ENCODE assay signal across 9 cellular contexts in the genomic region with DNA sequence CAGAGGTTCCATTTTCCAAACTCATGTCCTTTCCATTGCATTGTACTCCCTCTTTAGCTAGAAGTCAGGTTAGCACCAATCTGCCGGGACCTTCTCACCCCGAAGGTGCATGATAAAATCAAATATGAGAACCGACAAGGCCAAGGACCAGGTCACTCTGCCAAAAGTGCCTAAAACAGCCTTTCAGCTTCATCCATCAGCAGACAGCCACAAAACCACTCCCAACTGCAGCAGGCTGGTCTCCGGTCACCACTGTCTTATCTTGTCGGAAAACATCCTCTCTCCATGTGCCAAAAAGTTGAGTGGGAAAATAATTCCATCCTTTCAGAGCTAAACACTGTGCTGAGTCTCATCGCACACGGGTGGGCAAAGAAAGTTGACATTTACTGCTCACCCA. TPM values are rescaled to one million over a fixed set of nuclear protein-coding genes. Genes with fewer than 3 reads are reported as not detected.
DNase-seq lines count a peak whose midpoint lies in the region; ATAC-seq and TF ChIP-seq lines count a peak whose summit lies in the region.
"Had no signal": no experiment of that assay in that cellular context is flagged by ENCODE, and none has a peak within 500 bp of the region (broad histone marks: within the 10 kb centered on the region; RNA-seq: fewer than 3 reads in every experiment).

No MANE protein-coding gene starts in this region.

- 11 to 31% (median 18%) methylated on average over 7 of the region's 7 CpGs for WGBS in adrenal gland, 4 donors
- WGBS in lung, 2 donors = 42 to 56% methylated on average over 7 of the region's 7 CpGs

- no peak for TF ChIP-seq POLR2A in adrenal gland (IDR thresholded peaks at IDR 0.05)

- H3K27me3 ChIP-seq in cardiac muscle cell (no peaks in the 10 kb centered on the region), adrenal gland (no peaks in the 10 kb centered on the region), lung (ENCODE audit: control insufficient read depth, insufficient read depth) (no peaks in the 10 kb centered on the region), upper lobe of right lung (no peaks in the 10 kb centered on the region), foreskin keratinocyte (no peaks in the 10 kb centered on the region)

- H3K4me1 ChIP-seq in cardiac muscle cell (ENCODE audit: low read depth) (peaks cover 19% of the 10 kb centered on the region), adrenal gland (replicated peaks in 1 of 2) (peaks cover 18 to 48% of the 10 kb centered on the region in 2 donors), lung (ENCODE audit: control insufficient read depth in 2 of 2, insufficient read depth in 2 of 2, low read length in 2 of 2) (peaks cover 6 to 19% of the 10 kb centered on the region in 2 donors), upper lobe of right lung (peaks cover 44% of the 10 kb centered on the region), foreskin keratinocyte (no peaks in the 10 kb centered on the region)

- H3K36me3 ChIP-seq in cardiac muscle cell = no peaks in the 10 kb centered on the region
- no peaks in the 10 kb centered on the region for H3K36me3 ChIP-seq in adrenal gland (replicated peaks in 1 of 2)
- H3K36me3 ChIP-seq in lung (ENCODE audit: control insufficient read depth in 2 of 2, insufficient read depth in 2 of 2, low read length in 2 of 2) = no peaks in the 10 kb centered on the region
- no peaks in the 10 kb centered on the region for H3K36me3 ChIP-seq in upper lobe of right lung

- H3K9me3 ChIP-seq in cardiac muscle cell (ENCODE audit: low read depth) = no peaks in the 10 kb centered on the region
- no peaks in the 10 kb centered on the region for H3K9me3 ChIP-seq in adrenal gland (replicated peaks in 1 of 3)
- peaks cover 0 to 1% of the 10 kb centered on the region in 2 donors for H3K9me3 ChIP-seq in lung (ENCODE audit: control insufficient read depth in 2 of 2, insufficient read depth in 1 of 2, low read length in 1 of 2)
- no peaks in the 10 kb centered on the region for H3K9me3 ChIP-seq in upper lobe of right lung

- intact Hi-C loops in Right ventricle myocardium inferior (cut with DNase I) (loop anchor here (10.0 kb wide), 1 partner anchor 58 kb away; a partner anchor contains a TSS), adrenal gland (cut with DNase I) (no loop called here), upper lobe of right lung (cut with DNase I) (loop anchor here (10.0 kb wide), 1 partner anchor 62 kb away; no protein-coding TSS in a partner anchor)

- peak overlapping the region; percentile 84 for H3K27ac ChIP-seq in cardiac muscle cell
- H3K27ac ChIP-seq in adrenal gland = peak overlapping the region in 4 of 5 donors; percentile 7 to 97 (median 88)
- H3K27ac ChIP-seq in lung (ENCODE audit: low read depth in 1 of 2, low read length in 1 of 2) = peak overlapping the region in 1 of 2 donors; percentile 52
- H3K27ac ChIP-seq in upper lobe of right lung = peak overlapping the region; percentile 89
- H3K27ac ChIP-seq in foreskin keratinocyte = no peak overlapping the region

- no peak for ATAC-seq in Right ventricle myocardium inferior
- ATAC-seq in lung (ENCODE audit: insufficient read depth, low FRiP score) = no peak
- no peak for ATAC-seq in upper lobe of right lung
- ATAC-seq in HG02970 (IDR thresholded peaks at IDR 0.05; ENCODE audit: low FRiP score, unreplicated experiment) = no peak
- ATAC-seq in foreskin keratinocyte = no peak

- DNase-seq in cardiac muscle cell (ENCODE audit: low read depth in 1 of 2, low spot score in 1 of 2) = no peak
- DNase-seq in Right ventricle myocardium inferior (ENCODE audit: missing footprints) = no peak
- peak in 6 of 7 donors; percentile 34 to 63 (median 38) for DNase-seq in adrenal gland
- DNase-seq in lung (ENCODE audit: low spot score) = no peak
- peak; percentile 13 for DNase-seq in upper lobe of right lung
- no peak for DNase-seq in HuH-7.5 (ENCODE audit: low spot score)
- no peak for DNase-seq in foreskin keratinocyte
- DNase-seq: T-helper 9 cell had no signal

- no peak for TF ChIP-seq CTCF in cardiac muscle cell (IDR thresholded peaks at IDR 0.05; ENCODE audit: low read depth, low read length)
- no peak for TF ChIP-seq CTCF in adrenal gland (IDR thresholded peaks at IDR 0.05)
- no peak for TF ChIP-seq CTCF in lung (IDR thresholded peaks at IDR 0.05; ENCODE audit: control extremely low read depth, extremely low read depth)
- no peak for TF ChIP-seq CTCF in upper lobe of right lung (IDR thresholded peaks at IDR 0.05)
- no peak for TF ChIP-seq CTCF in foreskin keratinocyte (conservative IDR thresholded peaks at IDR 0.05)

- H3K4me3 ChIP-seq in cardiac muscle cell = peak overlapping the region; percentile 68
- H3K4me3 ChIP-seq in adrenal gland = peak overlapping the region in 1 of 4 donors; percentile 95
- H3K4me3 ChIP-seq in lung = peak overlapping the region; percentile 13
- H3K4me3 ChIP-seq in upper lobe of right lung = peak overlapping the region; percentile 96

RNA-seq across cellular contexts. Expression of a gene that starts 1.4 kb away (rescaled TPM):
- total RNA-seq in cardiac muscle cell (83.3 and 83.7 TPM in 2 replicates), Right ventricle myocardium inferior (46.0 TPM), adrenal gland (100 to 1,000 TPM in 2 of 8 donors, 10 to 100 TPM in 6; 79.9 to 134 (median 91.1) TPM), lung (100 to 1,000 TPM in 1 of 2 donors, 10 to 100 TPM in 1; 54.7 to 107 TPM), upper lobe of right lung (113 TPM), foreskin keratinocyte (26.0 and 27.9 TPM in 2 replicates)
- polyA plus RNA-seq in cardiac muscle cell (85.2 and 95.9 TPM in 2 replicates), adrenal gland (10 to 100 TPM; 38.6 to 60.2 (median 39.5) TPM), lung (10 to 100 TPM; 35.4 to 45.8 TPM), foreskin keratinocyte (19.7 and 20.9 TPM in 2 replicates)

RNA-seq across cellular contexts. Expression of a gene that starts 1.6 kb away (rescaled TPM):
- total RNA-seq in cardiac muscle cell (22.0 and 25.2 TPM in 2 replicates), Right ventricle myocardium inferior (22.8 TPM), adrenal gland (10 to 100 TPM; 15.1 to 35.2 (median 28.9) TPM), lung (10 to 100 TPM; 14.8 to 27.2 TPM), upper lobe of right lung (24.3 TPM), foreskin keratinocyte (16.3 and 17.7 TPM in 2 replicates)
- polyA plus RNA-seq in cardiac muscle cell (37.9 and 38.1 TPM in 2 replicates), adrenal gland (10 to 100 TPM; 16.6 to 76.5 (median 19.0) TPM), lung (10 to 100 TPM; 14.9 to 19.3 TPM), foreskin keratinocyte (29.2 and 36.5 TPM in 2 replicates)

RNA-seq across cellular contexts. Expression of a gene that starts 60.0 kb away (rescaled TPM):
- total RNA-seq in cardiac muscle cell = 74.3 and 80.9 TPM in 2 replicates
- polyA plus RNA-seq in cardiac muscle cell = 42.4 and 60.1 TPM in 2 replicates
- total RNA-seq in Right ventricle myocardium inferior = 52.6 TPM
- 10 to 100 TPM; 40.1 to 69.1 (median 52.7) TPM for total RNA-seq in adrenal gland
- 10 to 100 TPM; 15.6 to 33.3 (median 25.3) TPM for polyA plus RNA-seq in adrenal gland
- total RNA-seq in lung = 10 to 100 TPM; 54.9 to 58.6 TPM
- 10 to 100 TPM; 18.3 to 23.3 TPM for polyA plus RNA-seq in lung
- 60.8 TPM for total RNA-seq in upper lobe of right lung
- total RNA-seq in foreskin keratinocyte = 63.4 and 64.7 TPM in 2 replicates
- polyA plus RNA-seq in foreskin keratinocyte = 18.0 and 22.1 TPM in 2 replicates

Comparison
In these comparisons a context has a peak if more than half of its experiments do, and no peak if none do; other contexts are left out.
1. DNase-seq: peak in adrenal gland (6 of 7) and upper lobe of right lung (single experiment); none in cardiac muscle cell (0 of 2), Right ventricle myocardium inferior (single experiment), lung (single experiment), HuH-7.5 (single experiment) and foreskin keratinocyte (0 of 2).
2. intact Hi-C loops: an anchor here in Right ventricle myocardium inferior (10.0 kb wide) and upper lobe of right lung (10.0 kb wide); none called in adrenal gland.